ENCODE assay signal across 1 cellular context in genomic region chr13:110394371-110394841, GRCh38.
TF ChIP-seq lines count a peak whose summit lies in the region.

No MANE protein-coding gene starts in this region.

TF ChIP-seq in IMR-90, 13 proteins besides CTCF, POLR2A, EP300 and RAD21 (continued from another document):
- TF ChIP-seq MXI1 (IDR thresholded peaks at IDR 0.05; ENCODE audit: borderline replicate concordance, low read depth, low read length), result no peak
- peak; percentile 87 for TF ChIP-seq USF2 (IDR thresholded peaks at IDR 0.05; ENCODE audit: low read depth, low read length)
- TF ChIP-seq ELK1 (IDR thresholded peaks at IDR 0.05; ENCODE audit: borderline replicate concordance, low read depth, low read length), result no peak
- TF ChIP-seq BHLHE40 (IDR thresholded peaks at IDR 0.05; ENCODE audit: low read depth, low read length), result peak; percentile 96
- TF ChIP-seq FOS (IDR thresholded peaks at IDR 0.05; ENCODE audit: low read depth, low read length), result peak; percentile 87
